1 cellular context compared by ENCODE assay signal in the genomic region with DNA sequence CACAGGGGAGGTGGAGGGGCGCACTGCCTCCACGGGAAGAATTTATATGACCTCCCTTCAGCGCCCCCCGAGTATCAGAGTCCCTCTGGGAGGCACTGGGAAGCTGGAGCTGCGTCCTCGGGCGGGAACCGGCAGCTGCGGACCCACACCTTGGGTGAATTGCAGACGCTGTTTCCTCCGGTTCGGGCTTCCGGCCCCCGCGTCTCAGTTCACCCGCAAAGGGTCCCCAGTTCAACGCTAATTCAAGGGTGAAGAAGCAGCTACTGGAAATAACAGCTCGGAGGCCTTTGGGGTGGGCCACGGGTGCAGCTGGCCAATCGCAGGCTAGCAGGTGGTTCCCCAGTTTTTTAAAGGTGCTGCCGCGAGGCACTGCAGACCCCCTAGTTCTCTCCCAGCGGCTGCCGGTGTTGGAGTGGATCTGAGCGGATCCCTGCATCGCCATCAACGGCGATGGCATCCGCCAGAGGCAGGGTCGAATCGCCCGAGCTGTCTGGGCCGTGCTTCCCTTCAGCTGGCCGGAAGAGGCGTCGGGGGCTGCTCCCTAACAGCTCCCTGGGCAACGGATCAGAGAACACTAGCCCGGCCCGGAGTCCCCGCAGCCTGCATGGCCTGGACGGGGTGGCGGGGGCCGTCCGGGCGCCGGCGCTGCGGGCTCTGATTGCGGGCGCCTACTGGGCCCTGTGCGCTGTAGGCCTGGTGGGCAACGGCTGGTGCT.
TF ChIP-seq lines count a peak whose summit lies in the region.

No MANE protein-coding gene starts in this region.

TF ChIP-seq in H1, 55 proteins besides CTCF, POLR2A, EP300 and RAD21:
- TF ChIP-seq KDM5A (IDR thresholded peaks at IDR 0.05; ENCODE audit: low read length) = no peak
- TF ChIP-seq BRCA1 (IDR thresholded peaks at IDR 0.05; ENCODE audit: low read depth, low read length) = no peak
- no peak for TF ChIP-seq EZH2 (IDR thresholded peaks at IDR 0.05; ENCODE audit: low read depth, low read length, severe bottlenecking)
- TF ChIP-seq HDAC6 (IDR thresholded peaks at IDR 0.05; ENCODE audit: low read depth, low read length) = no peak
- no peak for TF ChIP-seq SIN3A (conservative IDR thresholded peaks at IDR 0.05 in 1 of 2, IDR thresholded peaks at IDR 0.05 in 1 of 2; ENCODE audit: low read depth in 1 of 2, low read length in 2 of 2)
- no peak for TF ChIP-seq RNF2 (IDR thresholded peaks at IDR 0.05; ENCODE audit: borderline replicate concordance, low read depth, low read length, missing control alignments, poor library complexity, severe bottlenecking)
- TF ChIP-seq JUN (IDR thresholded peaks at IDR 0.05; ENCODE audit: low read depth, low read length) = no peak
- no peak for TF ChIP-seq SIX5 (IDR thresholded peaks at IDR 0.05; ENCODE audit: low read depth, low read length)
- no peak for TF ChIP-seq ASH2L (IDR thresholded peaks at IDR 0.05; ENCODE audit: low read length)
